11 cellular contexts compared by ENCODE assay signal in the genomic region with DNA sequence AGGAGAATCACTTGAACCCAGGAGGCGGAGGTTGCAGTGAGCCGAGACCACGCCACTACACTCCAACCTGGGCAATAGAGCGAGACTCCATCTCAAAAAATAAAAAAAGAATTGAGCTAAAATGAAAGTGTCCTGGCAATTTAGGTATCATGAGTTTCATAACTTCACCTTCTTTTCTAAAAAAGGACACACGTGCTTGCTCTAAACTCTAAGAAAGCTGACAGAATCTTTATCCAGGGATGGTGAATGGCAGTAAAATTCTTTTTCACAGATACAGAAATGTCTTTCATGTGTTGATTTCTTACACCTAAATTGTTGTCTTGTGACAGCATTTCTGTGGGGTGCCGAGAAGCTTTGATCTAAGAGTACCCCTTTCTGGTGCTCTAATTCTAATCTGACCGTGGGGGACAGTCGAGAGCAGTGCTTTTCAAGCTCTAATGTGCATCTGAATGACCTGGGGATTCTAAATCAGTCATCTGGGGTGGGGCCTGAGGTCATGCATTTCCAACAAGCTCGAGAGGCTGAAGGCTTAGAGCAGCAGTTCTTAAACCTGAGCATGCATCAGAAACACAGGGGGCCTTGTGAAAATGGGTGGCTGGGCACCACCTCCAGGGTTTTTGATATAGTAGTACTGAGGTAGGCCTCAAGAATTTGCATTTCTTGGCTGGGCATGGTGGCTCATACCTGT. TPM values are rescaled to one million over a fixed set of nuclear protein-coding genes. Genes with fewer than 3 reads are reported as not detected.
DNase-seq lines count a peak whose midpoint lies in the region; ATAC-seq and TF ChIP-seq lines count a peak whose summit lies in the region.
"Had no signal": no experiment of that assay in that cellular context is flagged by ENCODE, and none has a peak within 500 bp of the region (broad histone marks: within the 10 kb centered on the region; RNA-seq: fewer than 3 reads in every experiment).

No MANE protein-coding gene starts in this region.

- H3K27ac ChIP-seq in ascending aorta: no peak overlapping the region

- H3K27ac Mint-ChIP-seq in effector memory CD8-positive, alpha-beta T cell: peak overlapping the region in 1 of 2 donors; percentile 46
- H3K27ac Mint-ChIP-seq: nephron had no signal

- H3K36me3 Mint-ChIP-seq in effector memory CD8-positive, alpha-beta T cell (ENCODE audit: insufficient read depth): peaks cover 3% of the 10 kb centered on the region

- peaks cover 7 to 10% of the 10 kb centered on the region in 2 donors for H3K4me1 Mint-ChIP-seq in effector memory CD8-positive, alpha-beta T cell (ENCODE audit: low read depth in 2 of 2)
- H3K4me1 Mint-ChIP-seq: nephron had no signal

- intact Hi-C loops in left colon (cut with DNase I, micrococcal nuclease): no loop called here
- intact Hi-C loops in ascending aorta (cut with DNase I): no loop called here

- no peaks in the 10 kb centered on the region for H3K36me3 ChIP-seq in ascending aorta

- no peaks in the 10 kb centered on the region for H3K9me3 ChIP-seq in ascending aorta

- peaks cover 9 to 19% of the 10 kb centered on the region in 2 donors for H3K27me3 Mint-ChIP-seq in effector memory CD8-positive, alpha-beta T cell

- no peak for TF ChIP-seq CTCF in ascending aorta (IDR thresholded peaks at IDR 0.05)

- DNase-seq in iPS-NIHi7 (ENCODE audit: extremely low spot score): peak; percentile 49
- DNase-seq in effector memory CD8-positive, alpha-beta T cell: no peak
- no peak for DNase-seq in stimulated activated CD8-positive, alpha-beta memory T cell treated with anti-CD3 and anti-CD28 coated beads, Interleukin-4, amount 100 ng/mL, for 48 hours
- DNase-seq in left colon: no peak
- no peak for DNase-seq in ascending aorta (ENCODE audit: low spot score in 2 of 2)
- DNase-seq: NCI-H2171; stimulated activated CD4-positive, alpha-beta T cell treated with anti-CD3 and anti-CD28 coated beads, Interleukin-4, amount 100 ng/mL, for 1 hour had no signal

- no peak overlapping the region for H3K4me3 Mint-ChIP-seq in effector memory CD8-positive, alpha-beta T cell
- H3K4me3 Mint-ChIP-seq: nephron had no signal

- no peaks in the 10 kb centered on the region for H3K9me3 Mint-ChIP-seq in effector memory CD8-positive, alpha-beta T cell
- H3K9me3 Mint-ChIP-seq: nephron had no signal

- H3K4me3 ChIP-seq in ascending aorta: no peak overlapping the region

- no peaks in the 10 kb centered on the region for H3K4me1 ChIP-seq in ascending aorta

- no peaks in the 10 kb centered on the region for H3K27me3 ChIP-seq in ascending aorta

- ATAC-seq in GM18520 (IDR thresholded peaks at IDR 0.05; ENCODE audit: unreplicated experiment) (peak; percentile 35), GM21717 (IDR thresholded peaks at IDR 0.05; ENCODE audit: unreplicated experiment) (peak; percentile 50), HG03280 (IDR thresholded peaks at IDR 0.05; ENCODE audit: unreplicated experiment) (peak; percentile 39), left colon (no peak)
- no peak for ATAC-seq in effector memory CD8-positive, alpha-beta T cell (replicated peaks)

RNA-seq across cellular contexts. Expression of a gene that starts 42.1 kb away (rescaled TPM):
- total RNA-seq in left colon (10 to 100 TPM; 16.2 to 19.9 TPM), ascending aorta (5.3 TPM)

Comparison
In these comparisons a context has a peak if more than half of its experiments do, and no peak if none do; other contexts are left out.
1. ATAC-seq: peak in GM18520 (single experiment), GM21717 (single experiment) and HG03280 (single experiment); none in effector memory CD8-positive, alpha-beta T cell (single experiment) and left colon (single experiment).